Comparison of ENCODE assay signal across 31 cellular contexts in the genomic region with DNA sequence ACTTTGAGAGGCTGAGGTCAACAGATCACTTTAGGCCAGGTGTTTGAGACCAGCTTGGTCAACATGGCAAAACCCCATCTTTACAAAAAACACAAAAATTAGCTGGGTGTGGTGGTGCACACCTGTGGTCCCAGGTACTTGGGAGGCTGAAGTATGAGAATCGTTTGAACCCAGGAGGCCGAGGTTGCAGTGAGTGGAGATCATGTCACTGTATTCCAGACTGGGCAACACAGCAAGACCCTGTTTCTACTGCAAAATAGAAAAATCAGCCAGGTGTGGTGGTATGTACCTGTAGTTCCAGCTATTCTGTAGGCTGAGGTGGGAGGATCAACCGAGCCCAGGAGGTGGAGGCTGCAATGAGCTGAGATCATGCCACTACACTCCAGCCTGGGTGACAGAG. TPM values are rescaled to one million over a fixed set of nuclear protein-coding genes. Genes with fewer than 3 reads are reported as not detected.
"Had no signal": no experiment of that assay in that cellular context is flagged by ENCODE, and none has a peak within 500 bp of the region (broad histone marks: within the 10 kb centered on the region; RNA-seq: fewer than 3 reads in every experiment).

No MANE protein-coding gene starts in this region.

- H3K4me1 Mint-ChIP-seq: stimulated activated memory B cell treated with anti-CD40 and anti-IgM and Interleukin-4, amounts not matched to agents 10 μg/mL and 1 μg/mL and 100 μg/mL, for 72 hours had no signal

- DNase-seq: naive thymus-derived CD8-positive, alpha-beta T cell; nephron progenitor cell; nucleus accumbens; pancreas; psoas muscle; right cardiac atrium; spleen; stimulated activated CD4-positive, alpha-beta T cell treated with anti-CD3 and anti-CD28 coated beads, Interleukin-12 subunit alpha, Interleukin-12 subunit beta, amount 100 ng/mL, for 4 hours; stimulated activated CD4-positive, alpha-beta T cell treated with anti-CD3 and anti-CD28 coated beads, Interleukin-1b, Interleukin-23, amount 100 ng/mL, for 48 hours; stimulated activated CD4-positive, alpha-beta T cell treated with anti-CD3 and anti-CD28 coated beads, Interleukin-4, amount 100 ng/mL, for 1 hour; stimulated activated CD4-positive, alpha-beta T cell treated with anti-CD3 and anti-CD28 coated beads, Interleukin-4, amount 100 ng/mL, for 4 hours; stimulated activated CD8-positive, alpha-beta memory T cell treated with anti-CD3 and anti-CD28 coated beads, Interleukin-4, amount 100 ng/mL, for 48 hours; stimulated activated naive CD4-positive, alpha-beta T cell; stimulated activated naive CD8-positive, alpha-beta T cell treated with anti-CD3 and anti-CD28 coated beads, Interleukin-15, amount 100 ng/mL, for 72 hours; stimulated activated naive CD8-positive, alpha-beta T cell treated with anti-CD3 and anti-CD28 coated beads, Interleukin-15, Interleukin-2, amounts not matched to agents 100 U/mL and 50 U/mL, for 24 hours; substantia nigra; testis; tibial artery; transverse colon; upper lobe of right lung; uterus had no signal

- H3K27ac ChIP-seq: neutrophil, pancreas, psoas muscle, skin epidermis, spleen, suprapubic skin, testis, tibial artery, transverse colon, upper lobe of right lung, uterus had no signal

- H3K27me3 ChIP-seq: neutrophil, pancreas, spleen, suprapubic skin, testis, tibial artery, transverse colon, upper lobe of right lung, uterus had no signal

- ATAC-seq: naive thymus-derived CD8-positive, alpha-beta T cell; natural killer cell treated with Interleukin-12 subunit alpha and Interleukin-12 subunit beta and Interleukin-15 and Interleukin-18, amount 100 ng/mL, for 72 hours; pancreas; psoas muscle; right cardiac atrium; sciatic nerve; stimulated activated memory B cell treated with anti-CD40 and anti-IgM and Interleukin-4, amounts not matched to agents 10 μg/mL and 1 μg/mL and 100 μg/mL, for 72 hours; stimulated activated naive CD8-positive, alpha-beta T cell treated with anti-CD3 and anti-CD28 coated beads, Interleukin-15, amount 100 ng/mL, for 72 hours; stimulated activated naive CD8-positive, alpha-beta T cell treated with anti-CD3 and anti-CD28 coated beads, Interleukin-15, Interleukin-2, amounts not matched to agents 100 U/mL and 50 U/mL, for 24 hours; upper lobe of right lung had no signal

- H3K9me3 Mint-ChIP-seq: natural killer cell treated with Interleukin-12 subunit alpha and Interleukin-12 subunit beta and Interleukin-15 and Interleukin-18, amount 100 ng/mL, for 72 hours; nephron progenitor cell; neural crest cell; stimulated activated memory B cell treated with anti-CD40 and anti-IgM and Interleukin-4, amounts not matched to agents 10 μg/mL and 1 μg/mL and 100 μg/mL, for 72 hours; stimulated activated naive CD8-positive, alpha-beta T cell treated with anti-CD3 and anti-CD28 coated beads, Interleukin-15, amount 100 ng/mL, for 72 hours; type B pancreatic cell had no signal

- H3K4me3 ChIP-seq: pancreas, psoas muscle, skin epidermis, smooth muscle cell, spleen, suprapubic skin, testis, tibial artery, transverse colon, upper lobe of right lung, uterus had no signal

- H3K36me3 Mint-ChIP-seq: naive thymus-derived CD8-positive, alpha-beta T cell; natural killer cell treated with Interleukin-12 subunit alpha and Interleukin-12 subunit beta and Interleukin-15 and Interleukin-18, amount 100 ng/mL, for 72 hours; stimulated activated memory B cell treated with anti-CD40 and anti-IgM and Interleukin-4, amounts not matched to agents 10 μg/mL and 1 μg/mL and 100 μg/mL, for 72 hours; type B pancreatic cell had no signal

- FAIRE-seq: pancreas had no signal

- H3K4me3 Mint-ChIP-seq: naive thymus-derived CD8-positive, alpha-beta T cell; natural killer cell treated with Interleukin-12 subunit alpha and Interleukin-12 subunit beta and Interleukin-15 and Interleukin-18, amount 100 ng/mL, for 72 hours; nephron progenitor cell; stimulated activated memory B cell treated with anti-CD40 and anti-IgM and Interleukin-4, amounts not matched to agents 10 μg/mL and 1 μg/mL and 100 μg/mL, for 72 hours; stimulated activated naive CD8-positive, alpha-beta T cell treated with anti-CD3 and anti-CD28 coated beads, Interleukin-15, amount 100 ng/mL, for 72 hours; type B pancreatic cell had no signal

- H3K9me3 ChIP-seq: neutrophil, pancreas, psoas muscle, spleen, suprapubic skin, testis, tibial artery, transverse colon, upper lobe of right lung, uterus had no signal

- H3K27ac Mint-ChIP-seq: naive thymus-derived CD8-positive, alpha-beta T cell; natural killer cell treated with Interleukin-12 subunit alpha and Interleukin-12 subunit beta and Interleukin-15 and Interleukin-18, amount 100 ng/mL, for 72 hours; nephron progenitor cell; progenitor cell of endocrine pancreas; stimulated activated memory B cell treated with anti-CD40 and anti-IgM and Interleukin-4, amounts not matched to agents 10 μg/mL and 1 μg/mL and 100 μg/mL, for 72 hours; type B pancreatic cell had no signal

- H3K36me3 ChIP-seq: neutrophil, pancreas, spleen, suprapubic skin, tibial artery, transverse colon, upper lobe of right lung, uterus had no signal

- H3K4me2 ChIP-seq: smooth muscle cell had no signal

- H3K4me1 ChIP-seq: psoas muscle, upper lobe of right lung, uterus had no signal

- H3K27me3 Mint-ChIP-seq: naive thymus-derived CD8-positive, alpha-beta T cell; natural killer cell treated with Interleukin-12 subunit alpha and Interleukin-12 subunit beta and Interleukin-15 and Interleukin-18, amount 100 ng/mL, for 72 hours; progenitor cell of endocrine pancreas; stimulated activated memory B cell treated with anti-CD40 and anti-IgM and Interleukin-4, amounts not matched to agents 10 μg/mL and 1 μg/mL and 100 μg/mL, for 72 hours; stimulated activated naive CD8-positive, alpha-beta T cell treated with anti-CD3 and anti-CD28 coated beads, Interleukin-15, amount 100 ng/mL, for 72 hours; type B pancreatic cell had no signal

RNA-seq across cellular contexts. Expression of a gene that starts 45.2 kb away (rescaled TPM):
- total RNA-seq: naive thymus-derived CD8-positive, alpha-beta T cell; natural killer cell treated with Interleukin-12 subunit alpha and Interleukin-12 subunit beta and Interleukin-15 and Interleukin-18, amount 100 ng/mL, for 72 hours had no signal
- polyA plus RNA-seq: naive thymus-derived CD8-positive, alpha-beta T cell had no signal
